ENCODE assay signal across 22 cellular contexts in the genomic region with DNA sequence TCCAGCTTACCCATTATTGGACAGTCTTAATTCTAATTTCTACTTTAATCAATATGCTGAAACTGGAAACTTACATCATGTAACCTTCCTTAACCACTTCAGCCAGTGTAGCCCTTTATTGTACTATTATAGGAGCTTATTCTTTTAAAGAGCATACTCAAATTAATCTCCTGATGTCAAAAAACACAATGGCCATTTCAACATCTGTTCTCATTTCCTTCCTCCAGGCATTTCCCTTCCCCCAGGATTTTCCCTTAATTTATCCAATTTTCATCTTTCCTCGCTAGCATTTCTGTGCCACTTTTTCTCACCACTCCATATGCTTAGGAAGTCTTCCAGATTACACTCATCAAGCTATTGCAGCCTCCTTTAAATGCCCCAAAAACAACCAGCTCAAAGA.
"Had no signal": no experiment of that assay in that cellular context is flagged by ENCODE, and none has a peak within 500 bp of the region (broad histone marks: within the 10 kb centered on the region; RNA-seq: fewer than 3 reads in every experiment).

No MANE protein-coding gene starts in this region.

- H3K9ac ChIP-seq: SK-N-SH had no signal

- H3K4me3 ChIP-seq: K562 had no signal

- H3K9me3 ChIP-seq: SK-N-SH had no signal

- DNase-seq: activated CD4-positive, alpha-beta T cell treated with anti-CD3 and anti-CD28 coated beads for 4 hours; activated CD8-positive, alpha-beta memory T cell treated with anti-CD3 and anti-CD28 coated beads, Interleukin-2, amount 50 U/mL, for 4 hours; activated CD8-positive, alpha-beta T cell treated with anti-CD3 and anti-CD28 coated beads for 36 hours; activated gamma-delta T cell treated with Interleukin-2 at 50 U/mL for 16 hours; activated naive CD4-positive, alpha-beta T cell treated with anti-CD3 and anti-CD28 coated beads, Interleukin-2, amount 10 ng/mL, durations not matched to agents 7 days and 5 days; activated naive CD8-positive, alpha-beta T cell treated with anti-CD3 and anti-CD28 coated beads for 36 hours; activated T-cell treated with anti-CD3 and anti-CD28 coated beads, Interleukin-2, amount 50 U/mL, for 72 hours; Karpas-422; MM.1S; NCI-H1105; NCI-H1436; NCI-H1694 treated with DMSO at 0.1 percent for 48 hours; NCI-H2029 treated with DMSO at 0.1 percent for 48 hours; NCI-H510A treated with DMSO at 0.1 percent for 48 hours; NCI-H774; NK-92 treated with Interleukin-12 subunit alpha and Interleukin-12 subunit beta, amount 100 ng/mL, for 24 hours; OCI-M1; RPMI8226; SK-N-SH; T-helper 1 cell had no signal

- H3K27ac ChIP-seq: VCaP had no signal
